In genomic region chr4:78293841-78294301, GRCh38 we compare ENCODE assay signal across 1 cellular context.
TF ChIP-seq lines count a peak whose summit lies in the region.

No MANE protein-coding gene starts in this region.

TF ChIP-seq in H1, 55 proteins besides CTCF, POLR2A, EP300 and RAD21 (continued from another document):
- TF ChIP-seq CHD7 (IDR thresholded peaks at IDR 0.05; ENCODE audit: insufficient replicate concordance, low read length): no peak
- no peak for TF ChIP-seq SRF (IDR thresholded peaks at IDR 0.05; ENCODE audit: low read depth, low read length)
- no peak for TF ChIP-seq HDAC6 (IDR thresholded peaks at IDR 0.05; ENCODE audit: low read depth, low read length)
- TF ChIP-seq SIN3A (conservative IDR thresholded peaks at IDR 0.05 in 1 of 2, IDR thresholded peaks at IDR 0.05 in 1 of 2; ENCODE audit: low read depth in 1 of 2, low read length in 2 of 2): no peak
- no peak for TF ChIP-seq JUN (IDR thresholded peaks at IDR 0.05; ENCODE audit: low read depth, low read length)
- TF ChIP-seq RFX5 (IDR thresholded peaks at IDR 0.05; ENCODE audit: borderline replicate concordance, low read depth, low read length): no peak
